Comparison of ENCODE assay signal across 19 cellular contexts in genomic region chr12:76595056-76595455, GRCh38.
"Had no signal": no experiment of that assay in that cellular context is flagged by ENCODE, and none has a peak within 500 bp of the region (broad histone marks: within the 10 kb centered on the region; RNA-seq: fewer than 3 reads in every experiment).

No MANE protein-coding gene starts in this region.

- ATAC-seq: activated CD8-positive, alpha-beta T cell treated with anti-CD3 and anti-CD28 coated beads, Interleukin-2, amount 10 ng/mL, durations not matched to agents 7 days and 5 days; activated naive CD4-positive, alpha-beta T cell treated with anti-CD3 and anti-CD28 coated beads, Interleukin-2, amount 50 U/mL, for 72 hours; activated T-cell treated with anti-CD3 and anti-CD28 coated beads, Interleukin-2, amount 50 U/mL, for 72 hours; effector memory CD8-positive, alpha-beta T cell; left ventricle myocardium superior; natural killer cell had no signal

- DNase-seq: activated B cell treated with CpG ODN at 0.5 μM for 24 hours; activated CD4-positive, alpha-beta T cell treated with anti-CD3 and anti-CD28 coated beads, Interleukin-2, amount 10 ng/mL, durations not matched to agents 24 days and 14 days; activated CD8-positive, alpha-beta memory T cell treated with anti-CD3 and anti-CD28 coated beads, Interleukin-2, amount 50 U/mL, for 4 hours; activated CD8-positive, alpha-beta T cell treated with anti-CD3 and anti-CD28 coated beads, Interleukin-2, amount 10 ng/mL, durations not matched to agents 7 days and 5 days; activated gamma-delta T cell; activated T-cell treated with anti-CD3 and anti-CD28 coated beads, Interleukin-2, amount 50 U/mL, for 72 hours; amygdala; dermis blood vessel endothelial cell; effector memory CD8-positive, alpha-beta T cell; hypothalamus; left ventricle myocardium superior; natural killer cell; stimulated activated CD4-positive, alpha-beta T cell treated with anti-CD3 and anti-CD28 coated beads, Interleukin-4, amount 100 ng/mL, for 4 hours; stimulated activated CD8-positive, alpha-beta memory T cell treated with anti-CD3 and anti-CD28 coated beads, Interleukin-4, amount 100 ng/mL, for 48 hours; stimulated activated naive CD4-positive, alpha-beta T cell treated with Interleukin-2 at 50 U/mL for 16 hours had no signal

- H3K4me3 ChIP-seq: right atrium auricular region, smooth muscle cell, suprapubic skin had no signal
